Comparison of ENCODE assay signal across 21 cellular contexts in the genomic region with DNA sequence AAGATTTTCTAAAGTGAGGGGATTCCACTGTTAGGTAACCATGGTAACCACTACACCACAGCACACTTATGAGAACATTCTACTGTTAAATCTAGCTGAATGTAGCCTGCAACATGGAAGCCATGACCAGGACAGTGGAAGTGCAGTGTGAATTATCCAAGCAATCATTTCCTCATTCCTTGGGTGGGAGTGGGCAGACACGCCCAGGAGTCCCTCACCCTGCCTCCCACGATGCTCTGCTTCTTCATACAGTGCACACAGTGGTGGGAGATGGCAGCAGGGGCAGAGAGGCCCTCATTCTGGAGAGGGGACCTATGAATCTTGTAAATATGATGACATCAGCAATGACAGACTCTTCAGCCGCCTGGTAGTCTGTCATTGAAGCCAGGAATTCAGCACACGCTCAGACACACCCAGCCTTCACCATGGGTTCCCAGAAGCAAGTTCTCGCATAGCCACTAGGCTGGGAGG.
DNase-seq lines count a peak whose midpoint lies in the region; ATAC-seq and TF ChIP-seq lines count a peak whose summit lies in the region.
"Had no signal": no experiment of that assay in that cellular context is flagged by ENCODE, and none has a peak within 500 bp of the region (broad histone marks: within the 10 kb centered on the region; RNA-seq: fewer than 3 reads in every experiment).

No MANE protein-coding gene starts in this region.

- DNase-seq in EH (ENCODE audit: low read depth) (peak; percentile 33), NCI-H226 (peak; percentile 21), epithelial cell of proximal tubule (ENCODE audit: low read depth) (peak; percentile 6), renal cortical epithelial cell (ENCODE audit: low read depth) (peak; percentile 68)
- DNase-seq in activated T-helper 1 cell treated with anti-CD3 and anti-CD28 coated beads, Interleukin-12 subunit alpha, Interleukin-12 subunit beta, Interleukin-2, Interleukin-4 antibody, amounts not matched to agents 30 ng/mL and 10 ng/mL and 1 ng/mL, durations not matched to agents 14 hours and 24 hours and 36 hours (ENCODE audit: low spot score) = no peak
- DNase-seq in effector memory CD4-positive, alpha-beta T cell = no peak
- DNase-seq in activated naive CD4-positive, alpha-beta T cell treated with anti-CD3 and anti-CD28 coated beads, Interleukin-2, amount 50 U/mL, for 16 hours = no peak
- DNase-seq: activated CD4-positive, CD25-positive, alpha-beta regulatory T cell; activated CD8-positive, alpha-beta memory T cell treated with anti-CD3 and anti-CD28 coated beads for 24 hours; adrenal gland; central memory CD4-positive, alpha-beta T cell; COR-L47; GOT3; left cardiac atrium; NCI-H1694; NCI-H510A; nucleus accumbens; Right ventricle myocardium superior; T-helper 17 cell had no signal

- H3K9me3 Mint-ChIP-seq in activated T-helper 1 cell treated with anti-CD3 and anti-CD28 coated beads, Interleukin-12 subunit alpha, Interleukin-12 subunit beta, Interleukin-2, Interleukin-4 antibody, amounts not matched to agents 30 ng/mL and 10 ng/mL and 1 ng/mL, durations not matched to agents 14 hours and 24 hours and 36 hours = no peaks in the 10 kb centered on the region

- intact Hi-C loops in activated T-helper 1 cell treated with anti-CD3 and anti-CD28 coated beads, Interleukin-12 subunit alpha, Interleukin-12 subunit beta, Interleukin-2, Interleukin-4 antibody, amounts not matched to agents 30 ng/mL and 10 ng/mL and 1 ng/mL, durations not matched to agents 14 hours and 24 hours and 36 hours (cut with micrococcal nuclease) = no loop called here

- no peak overlapping the region for H3K27ac ChIP-seq in effector memory CD4-positive, alpha-beta T cell (ENCODE audit: insufficient read depth, low read length, poor library complexity, severe bottlenecking)
- H3K27ac ChIP-seq: adrenal gland, right atrium auricular region had no signal

- no peak overlapping the region for H3K4me3 ChIP-seq in epithelial cell of proximal tubule (ENCODE audit: low read depth, low read length)
- no peak overlapping the region for H3K4me3 ChIP-seq in effector memory CD4-positive, alpha-beta T cell (ENCODE audit: insufficient read depth, low read depth, low read length, poor library complexity, severe bottlenecking)
- H3K4me3 ChIP-seq: adrenal gland, right atrium auricular region had no signal

- no peak overlapping the region for H3K27ac Mint-ChIP-seq in activated T-helper 1 cell treated with anti-CD3 and anti-CD28 coated beads, Interleukin-12 subunit alpha, Interleukin-12 subunit beta, Interleukin-2, Interleukin-4 antibody, amounts not matched to agents 30 ng/mL and 10 ng/mL and 1 ng/mL, durations not matched to agents 14 hours and 24 hours and 36 hours
- H3K27ac Mint-ChIP-seq: T-helper 17 cell had no signal

- H3K27me3 ChIP-seq in effector memory CD4-positive, alpha-beta T cell (replicated peaks; ENCODE audit: control insufficient read depth, insufficient read depth, low read length, poor library complexity, severe bottlenecking) = peaks cover 9% of the 10 kb centered on the region
- H3K27me3 ChIP-seq: right atrium auricular region had no signal

- ATAC-seq in HG02938 (IDR thresholded peaks at IDR 0.05; ENCODE audit: unreplicated experiment) = no peak
- ATAC-seq: left cardiac atrium, T-helper 17 cell had no signal

- no peaks in the 10 kb centered on the region for H3K36me3 Mint-ChIP-seq in activated T-helper 1 cell treated with anti-CD3 and anti-CD28 coated beads, Interleukin-12 subunit alpha, Interleukin-12 subunit beta, Interleukin-2, Interleukin-4 antibody, amounts not matched to agents 30 ng/mL and 10 ng/mL and 1 ng/mL, durations not matched to agents 14 hours and 24 hours and 36 hours (ENCODE audit: low read depth)

- H3K4me1 ChIP-seq in effector memory CD4-positive, alpha-beta T cell (ENCODE audit: control insufficient read depth, insufficient read depth, low read length, poor library complexity, severe bottlenecking) = no peaks in the 10 kb centered on the region
- H3K4me1 ChIP-seq: adrenal gland, right atrium auricular region had no signal

- no peak overlapping the region for H3K4me3 Mint-ChIP-seq in activated T-helper 1 cell treated with anti-CD3 and anti-CD28 coated beads, Interleukin-12 subunit alpha, Interleukin-12 subunit beta, Interleukin-2, Interleukin-4 antibody, amounts not matched to agents 30 ng/mL and 10 ng/mL and 1 ng/mL, durations not matched to agents 14 hours and 24 hours and 36 hours
- H3K4me3 Mint-ChIP-seq: T-helper 17 cell had no signal

- no peaks in the 10 kb centered on the region for H3K36me3 ChIP-seq in effector memory CD4-positive, alpha-beta T cell (ENCODE audit: control insufficient read depth, insufficient read depth, low read length)
- H3K36me3 ChIP-seq: adrenal gland, right atrium auricular region had no signal

- TF ChIP-seq CTCF in epithelial cell of proximal tubule (conservative IDR thresholded peaks at IDR 0.05; ENCODE audit: low read depth, low read length) = no peak

- H3K27me3 Mint-ChIP-seq in activated T-helper 1 cell treated with anti-CD3 and anti-CD28 coated beads, Interleukin-12 subunit alpha, Interleukin-12 subunit beta, Interleukin-2, Interleukin-4 antibody, amounts not matched to agents 30 ng/mL and 10 ng/mL and 1 ng/mL, durations not matched to agents 14 hours and 24 hours and 36 hours (ENCODE audit: insufficient read depth) = peaks cover 10% of the 10 kb centered on the region

- no peaks in the 10 kb centered on the region for H3K9me3 ChIP-seq in effector memory CD4-positive, alpha-beta T cell (ENCODE audit: control insufficient read depth, low read length)
- H3K9me3 ChIP-seq: adrenal gland, right atrium auricular region had no signal

- H3K4me1 Mint-ChIP-seq in activated T-helper 1 cell treated with anti-CD3 and anti-CD28 coated beads, Interleukin-12 subunit alpha, Interleukin-12 subunit beta, Interleukin-2, Interleukin-4 antibody, amounts not matched to agents 30 ng/mL and 10 ng/mL and 1 ng/mL, durations not matched to agents 14 hours and 24 hours and 36 hours (ENCODE audit: low read depth) = no peaks in the 10 kb centered on the region
- H3K4me1 Mint-ChIP-seq: T-helper 17 cell had no signal

Comparison
In these comparisons a context has a peak if more than half of its experiments do, and no peak if none do; other contexts are left out.
1. DNase-seq: peak in EH (single experiment), NCI-H226 (single experiment), epithelial cell of proximal tubule (single experiment) and renal cortical epithelial cell (single experiment); none in activated T-helper 1 cell treated with anti-CD3 and anti-CD28 coated beads, Interleukin-12 subunit alpha, Interleukin-12 subunit beta, Interleukin-2, Interleukin-4 antibody, amounts not matched to agents 30 ng/mL and 10 ng/mL and 1 ng/mL, durations not matched to agents 14 hours and 24 hours and 36 hours (single experiment), effector memory CD4-positive, alpha-beta T cell (0 of 3) and activated naive CD4-positive, alpha-beta T cell treated with anti-CD3 and anti-CD28 coated beads, Interleukin-2, amount 50 U/mL, for 16 hours (single experiment).